20 cellular contexts compared by ENCODE assay signal in genomic region chr13:80658705-80659104, GRCh38.
"Had no signal": no experiment of that assay in that cellular context is flagged by ENCODE, and none has a peak within 500 bp of the region (broad histone marks: within the 10 kb centered on the region; RNA-seq: fewer than 3 reads in every experiment).

No MANE protein-coding gene starts in this region.

- H3K36me3 Mint-ChIP-seq: IgD-negative memory B cell had no signal

- H3K4me1 Mint-ChIP-seq: IgD-negative memory B cell had no signal

- H3K27ac Mint-ChIP-seq: IgD-negative memory B cell had no signal

- FAIRE-seq: HTR-8/SVneo had no signal

- H3K27ac ChIP-seq: HL-60, RWPE1 had no signal

- H3K9ac ChIP-seq: SK-N-SH had no signal

- H3K4me3 Mint-ChIP-seq: IgD-negative memory B cell had no signal

- ATAC-seq: Panc1, PC-3 had no signal

- H3K9me3 ChIP-seq: SK-N-SH had no signal

- DNase-seq: KBM-7, MV-4-11, NCI-H1048, NCI-H1105, NCI-H1417, NCI-H1436 treated with DMSO at 0.1 percent for 48 hours, NCI-H1694, NCI-H187 treated with DMSO at 0.1 percent for 48 hours, NCI-H2029 treated with DMSO at 0.1 percent for 48 hours, NCI-H2227 treated with DMSO at 0.1 percent for 48 hours, NCI-H524, NCI-H774, PC-3, SHP77, SK-N-SH had no signal

- H3K4me2 ChIP-seq: SK-N-SH had no signal
